ENCODE assay signal across 7 cellular contexts in the genomic region with DNA sequence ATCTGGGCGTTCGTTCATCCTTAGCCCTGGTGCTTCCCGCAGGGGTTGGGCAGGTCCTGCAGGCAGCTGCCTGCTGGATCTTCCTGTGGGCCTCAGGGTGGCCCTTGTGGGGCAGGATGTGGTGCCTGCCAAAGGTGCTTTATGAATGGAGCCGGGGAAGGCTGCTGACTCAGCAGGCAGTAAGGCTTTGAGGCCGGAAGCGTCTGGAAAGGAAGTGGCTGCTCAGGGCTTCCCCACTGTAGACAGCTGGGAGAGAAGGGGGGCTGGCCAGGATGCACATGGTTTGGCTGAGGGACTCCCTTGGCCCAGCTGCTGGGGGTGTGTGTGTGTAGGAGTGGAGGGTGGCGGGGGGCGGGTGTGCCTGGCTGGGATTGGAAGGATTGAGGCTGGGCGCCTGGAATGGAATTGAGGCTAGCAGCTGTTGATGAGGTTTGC. TPM values are rescaled to one million over a fixed set of nuclear protein-coding genes. Genes with fewer than 3 reads are reported as not detected.
DNase-seq lines count a peak whose midpoint lies in the region; ATAC-seq and TF ChIP-seq lines count a peak whose summit lies in the region.

No MANE protein-coding gene starts in this region.

- TF ChIP-seq CTCF in OCI-LY7 (conservative IDR thresholded peaks at IDR 0.05; ENCODE audit: low read length) (no peak), esophagus squamous epithelium (IDR thresholded peaks at IDR 0.05) (peak in 1 of 6 experiments; percentile 24)

- no peaks in the 10 kb centered on the region for H3K79me2 ChIP-seq in OCI-LY7 (ENCODE audit: insufficient read depth, low read depth, low read length)

- H4K20me1 ChIP-seq in OCI-LY7 (ENCODE audit: insufficient read depth, low read length): no peaks in the 10 kb centered on the region

- H3K9me3 ChIP-seq in OCI-LY7 (ENCODE audit: low read length) (no peaks in the 10 kb centered on the region), esophagus squamous epithelium (no peaks in the 10 kb centered on the region)
- no peaks in the 10 kb centered on the region for H3K9me3 ChIP-seq in naive thymus-derived CD4-positive, alpha-beta T cell (ENCODE audit: control insufficient read depth in 2 of 3, low read length in 3 of 3)

- WGBS in esophagus squamous epithelium, 2 donors: 1 to 2% methylated on average over 7 to 8 of the region's 9 CpGs

- H3K4me3 Mint-ChIP-seq in naive thymus-derived CD4-positive, alpha-beta T cell: peak overlapping the region in 8 of 10 donors; percentile 10 to 61 (median 44)

- BruUV-seq in OCI-LY7 (replicated peaks; lab: Mats Ljungman, UMichigan): no TSS peak

- H3K27me3 ChIP-seq in esophagus squamous epithelium: peaks cover 0 to 31% (median 0%) of the 10 kb centered on the region in 4 donors
- peaks cover 3 to 8% of the 10 kb centered on the region in 2 donors for H3K27me3 ChIP-seq in naive thymus-derived CD4-positive, alpha-beta T cell (ENCODE audit: control insufficient read depth in 2 of 2, insufficient read depth in 2 of 2, low read length in 2 of 2)

- peaks cover 54 to 69% (median 65%) of the 10 kb centered on the region in 5 donors for H3K27me3 Mint-ChIP-seq in naive thymus-derived CD4-positive, alpha-beta T cell

- ATAC-seq in GM18858 (IDR thresholded peaks at IDR 0.05; ENCODE audit: unreplicated experiment) (peak; percentile 42), HG03064 (IDR thresholded peaks at IDR 0.05; ENCODE audit: low read depth, unreplicated experiment) (peak; percentile 85)
- ATAC-seq in naive thymus-derived CD4-positive, alpha-beta T cell: peak; percentile 93

- intact Hi-C loops in OCI-LY7 (cut with micrococcal nuclease; ENCODE audit: unreplicated experiment) (no loop called here), esophagus squamous epithelium (cut with DNase I) (loop anchor here (5.0 to 10.0 kb wide), 2 partner anchors 60 to 142 kb away; no protein-coding TSS in a partner anchor)
- intact Hi-C loops in naive thymus-derived CD4-positive, alpha-beta T cell (cut with micrococcal nuclease): loop anchor here in 1 of 2 donors (1.0 to 10.0 kb wide), 2 partner anchors 61 to 912 kb away; a partner anchor contains a TSS

- H3K36me3 Mint-ChIP-seq in naive thymus-derived CD4-positive, alpha-beta T cell: no peaks in the 10 kb centered on the region

- H3K4me1 ChIP-seq in OCI-LY7 (ENCODE audit: insufficient read depth, low read length, poor library complexity, severe bottlenecking) (peaks cover 10% of the 10 kb centered on the region), esophagus squamous epithelium (peaks cover 16 to 41% (median 35%) of the 10 kb centered on the region in 3 donors)
- peaks cover 8 to 18% of the 10 kb centered on the region in 2 donors for H3K4me1 ChIP-seq in naive thymus-derived CD4-positive, alpha-beta T cell (ENCODE audit: control insufficient read depth in 2 of 2, insufficient read depth in 2 of 2, low read length in 2 of 2)

- peak overlapping the region; percentile 36 for H3K4me2 ChIP-seq in OCI-LY7 (ENCODE audit: low read length)

- peaks cover 13 to 53% (median 18%) of the 10 kb centered on the region in 7 donors for H3K4me1 Mint-ChIP-seq in naive thymus-derived CD4-positive, alpha-beta T cell

- no peak overlapping the region for H3K4me3 ChIP-seq in OCI-LY7 (ENCODE audit: low read depth, low read length, poor library complexity, severe bottlenecking)
- H3K4me3 ChIP-seq in esophagus squamous epithelium: no peak overlapping the region
- no peak overlapping the region for H3K4me3 ChIP-seq in naive thymus-derived CD4-positive, alpha-beta T cell (ENCODE audit: low read length)

- POLR2A ChIA-PET in OCI-LY7 (lab: Charles Lee): no interaction called here
- POLR2A ChIA-PET in naive thymus-derived CD4-positive, alpha-beta T cell (lab: Charles Lee): interaction anchor here (1.2 kb wide), 1 partner anchor 14 kb away, joined by 3 read pairs; no protein-coding TSS in a partner anchor

- H3K9me2 ChIP-seq in OCI-LY7 (ENCODE audit: insufficient read depth, low read length): no peaks in the 10 kb centered on the region

- H3K9me3 Mint-ChIP-seq in naive thymus-derived CD4-positive, alpha-beta T cell: no peaks in the 10 kb centered on the region

- H2AFZ ChIP-seq in OCI-LY7 (ENCODE audit: low read length): peak overlapping the region; percentile 24; the same call in 1 of the 2 replicates

- DNase-seq in OCI-LY7 (ENCODE audit: low spot score): peak; percentile 74
- peak; percentile 72 for DNase-seq in activated T-cell treated with anti-CD3 and anti-CD28 coated beads for 48 hours (ENCODE audit: low read depth)
- peak; percentile 42 for DNase-seq in esophagus squamous epithelium (lab: John Stamatoyannopoulos, UW)
- DNase-seq in naive thymus-derived CD4-positive, alpha-beta T cell: peak; percentile 34 to 80 (median 67)
- DNase-seq in stimulated activated CD8-positive, alpha-beta memory T cell treated with anti-CD3 and anti-CD28 coated beads, Interleukin-7, amount 100 ng/mL, for 4 hours (ENCODE audit: low read depth in 2 of 2): peak; percentile 57 to 64

- H3K27ac ChIP-seq in OCI-LY7 (ENCODE audit: low read depth, low read length, poor library complexity, severe bottlenecking) (no peak overlapping the region), esophagus squamous epithelium (peak overlapping the region; percentile 31 to 55 (median 38))
- H3K27ac ChIP-seq in naive thymus-derived CD4-positive, alpha-beta T cell (ENCODE audit: low read depth, low read length): no peak overlapping the region

- H3K36me3 ChIP-seq in OCI-LY7 (ENCODE audit: insufficient read depth, low read length) (no peaks in the 10 kb centered on the region), esophagus squamous epithelium (peaks cover 0 to 2% (median 0%) of the 10 kb centered on the region in 3 donors)
- H3K36me3 ChIP-seq in naive thymus-derived CD4-positive, alpha-beta T cell (ENCODE audit: control insufficient read depth in 2 of 3, insufficient read depth in 3 of 3, low read length in 3 of 3): no peaks in the 10 kb centered on the region

- CTCF ChIA-PET in OCI-LY7 (lab: Charles Lee; ENCODE audit: unreplicated experiment): no interaction called here
- CTCF ChIA-PET in naive thymus-derived CD4-positive, alpha-beta T cell (lab: Charles Lee): interaction anchor here (1.1 kb wide), 1 partner anchor 20 kb away, joined by 4 read pairs; no protein-coding TSS in a partner anchor

- H3K27ac Mint-ChIP-seq in naive thymus-derived CD4-positive, alpha-beta T cell: peak overlapping the region in 1 of 9 donors; percentile 74

- no peak for TF ChIP-seq POLR2A in esophagus squamous epithelium (IDR thresholded peaks at IDR 0.05)

RNA-seq across cellular contexts. Expression of a gene that starts 12.9 kb away (rescaled TPM):
- not detected in 2 replicates for total RNA-seq in OCI-LY7 (2014; rRNA removed; shearing (Covaris generic))
- total RNA-seq in OCI-LY7 (2022): not detected in 2 replicates
- total RNA-seq in esophagus squamous epithelium: 10 to 100 TPM; 12.9 to 21.9 (median 19.1) TPM
- total RNA-seq in naive thymus-derived CD4-positive, alpha-beta T cell: 1 to 10 TPM in 2 of 5 experiments, under 1 TPM in 1, not detected in 2; 0.76 to 2.7 (median 1.9) TPM
- not detected for polyA plus RNA-seq in naive thymus-derived CD4-positive, alpha-beta T cell

RNA-seq across cellular contexts. Expression of a gene that starts 56.1 kb away (rescaled TPM):
- not detected in 2 replicates for total RNA-seq in OCI-LY7 (2014; rRNA removed; shearing (Covaris generic))
- total RNA-seq in OCI-LY7 (2022): not detected in 2 replicates
- total RNA-seq in esophagus squamous epithelium: 10 to 100 TPM in 2 of 4 donors, 1 to 10 TPM in 1, under 1 TPM in 1; 0.38 to 20.9 (median 9.3) TPM
- not detected for total RNA-seq in naive thymus-derived CD4-positive, alpha-beta T cell
- polyA plus RNA-seq in naive thymus-derived CD4-positive, alpha-beta T cell: not detected

Comparison
In these comparisons a context has a peak if more than half of its experiments do, and no peak if none do; other contexts are left out.
1. ATAC-seq: peak in every context shown above with its lines; median percentile 93 in naive thymus-derived CD4-positive, alpha-beta T cell; 85 in HG03064; 42 in GM18858.
2. H3K27ac ChIP-seq: peak in esophagus squamous epithelium (4 of 4); none in OCI-LY7 (single experiment) and naive thymus-derived CD4-positive, alpha-beta T cell (single experiment).
3. Peak in every context shown above with its lines, with median percentiles within 50 percentile points of each other: DNase-seq.